In genomic region chr6:107620736-107621135, GRCh38 we compare ENCODE assay signal across 19 cellular contexts.
DNase-seq lines count a peak whose midpoint lies in the region; ATAC-seq, FAIRE-seq and TF ChIP-seq lines count a peak whose summit lies in the region.
"Had no signal": no experiment of that assay in that cellular context is flagged by ENCODE, and none has a peak within 500 bp of the region (broad histone marks: within the 10 kb centered on the region; RNA-seq: fewer than 3 reads in every experiment).

No MANE protein-coding gene starts in this region.

- 82 to 83% methylated on average over 2 of the region's 2 CpGs for WGBS in lower leg skin, 2 donors

- DNase-seq in GM12891 (ENCODE audit: insufficient read length, low spot score) (no peak), NCI-H2029 treated with DMSO at 0.1 percent for 48 hours (lab: John Stamatoyannopoulos, UW) (peak; percentile 94), cardiac fibroblast (ENCODE audit: low read depth in 2 of 2) (peak; percentile 21 to 30), nephron progenitor cell (no peak), lower leg skin (ENCODE audit: low spot score in 2 of 2) (no peak), immature natural killer cell (no peak), SKM-1 treated with dmso at 0.1 percent for 144 hours (lab: John Stamatoyannopoulos, UW; ENCODE audit: unreplicated experiment) (no peak)
- DNase-seq: activated CD4-positive, alpha-beta T cell treated with anti-CD3 and anti-CD28 coated beads, Interleukin-2, amount 10 ng/mL, durations not matched to agents 24 days and 14 days; activated naive CD4-positive, alpha-beta T cell treated with anti-CD3 and anti-CD28 coated beads for 36 hours; Calu3; colonic mucosa; GDM1; NCI-H187 treated with DMSO at 0.1 percent for 48 hours; NCI-H446 treated with DMSO at 0.1 percent for 48 hours; T-cell had no signal

- intact Hi-C loops in lower leg skin (cut with DNase I; ENCODE audit: low total_unique reads): no loop called here

- H3K4me1 Mint-ChIP-seq in nephron progenitor cell (peaks cover 73% of the 10 kb centered on the region), immature natural killer cell (peaks cover 35 to 38% of the 10 kb centered on the region in 2 donors)

- no peak for FAIRE-seq in GM12891 (lab: Jason Lieb, UNC)

- ATAC-seq in GM21526 (IDR thresholded peaks at IDR 0.05; ENCODE audit: low FRiP score, unreplicated experiment): no peak
- ATAC-seq: gastroesophageal sphincter, HCT116, T-cell had no signal

- H3K4me3 ChIP-seq in cardiac fibroblast (replicated peaks in 1 of 2; ENCODE audit: low read depth in 2 of 2, low read length in 2 of 2): no peak overlapping the region
- H3K4me3 ChIP-seq in lower leg skin (ENCODE audit: low read depth, poor library complexity, severe bottlenecking): no peak overlapping the region
- H3K4me3 ChIP-seq: colonic mucosa, gastroesophageal sphincter had no signal

- TF ChIP-seq CTCF in cardiac fibroblast (IDR thresholded peaks at IDR 0.05; ENCODE audit: low read depth, low read length) (no peak), nephron progenitor cell (IDR thresholded peaks at IDR 0.05) (no peak), lower leg skin (IDR thresholded peaks at IDR 0.05) (no peak)

- H3K4me3 Mint-ChIP-seq in nephron progenitor cell: no peak overlapping the region
- H3K4me3 Mint-ChIP-seq in immature natural killer cell: no peak overlapping the region
- H3K4me3 Mint-ChIP-seq: activated CD4-positive, alpha-beta T cell treated with anti-CD3 and anti-CD28 coated beads, Interleukin-2, amount 10 ng/mL, durations not matched to agents 24 days and 14 days; activated naive CD4-positive, alpha-beta T cell treated with anti-CD3 and anti-CD28 coated beads for 36 hours; mesothelial cell of epicardium; T-cell had no signal

- H3K27ac Mint-ChIP-seq in nephron progenitor cell (peak overlapping the region; percentile 65), immature natural killer cell (peak overlapping the region in 2 of 6 donors; percentile 13 to 31)
- H3K27ac Mint-ChIP-seq: activated CD4-positive, alpha-beta T cell treated with anti-CD3 and anti-CD28 coated beads, Interleukin-2, amount 10 ng/mL, durations not matched to agents 24 days and 14 days; activated naive CD4-positive, alpha-beta T cell treated with anti-CD3 and anti-CD28 coated beads for 36 hours; mesothelial cell of epicardium had no signal

- no peaks in the 10 kb centered on the region for H3K9me3 Mint-ChIP-seq in nephron progenitor cell
- no peaks in the 10 kb centered on the region for H3K9me3 Mint-ChIP-seq in immature natural killer cell
- H3K9me3 Mint-ChIP-seq: activated CD4-positive, alpha-beta T cell treated with anti-CD3 and anti-CD28 coated beads, Interleukin-2, amount 10 ng/mL, durations not matched to agents 24 days and 14 days; activated naive CD4-positive, alpha-beta T cell treated with anti-CD3 and anti-CD28 coated beads for 36 hours; mesothelial cell of epicardium; T-cell had no signal

- TF ChIP-seq POLR2A in GM12891 (IDR thresholded peaks at IDR 0.05; ENCODE audit: low read depth, low read length): no peak
- no peak for TF ChIP-seq POLR2A in lower leg skin (IDR thresholded peaks at IDR 0.05)

- H3K27me3 Mint-ChIP-seq in nephron progenitor cell (ENCODE audit: low read depth, poor library complexity): no peaks in the 10 kb centered on the region
- H3K27me3 Mint-ChIP-seq in immature natural killer cell (ENCODE audit: low read depth in 3 of 3): peaks cover 0 to 4% (median 2%) of the 10 kb centered on the region in 3 donors
- H3K27me3 Mint-ChIP-seq: T-cell had no signal

- H3K36me3 Mint-ChIP-seq in nephron progenitor cell (ENCODE audit: low read depth): peaks cover 48% of the 10 kb centered on the region
- H3K36me3 Mint-ChIP-seq in immature natural killer cell: no peaks in the 10 kb centered on the region
- H3K36me3 Mint-ChIP-seq: mesothelial cell of epicardium, T-cell had no signal

TF ChIP-seq in GM12891, 5 proteins besides CTCF, POLR2A, EP300 and RAD21:
- TF ChIP-seq TAF1 (IDR thresholded peaks at IDR 0.05; ENCODE audit: low read depth, low read length) (no peak), POU2F2 (IDR thresholded peaks at IDR 0.05; ENCODE audit: low read depth, low read length) (no peak), SPI1 (IDR thresholded peaks at IDR 0.05; ENCODE audit: low read depth, low read length) (peak; percentile 33; the same call in 1 of the 2 replicates), PAX5 (IDR thresholded peaks at IDR 0.05; ENCODE audit: insufficient read depth, low read length, severe bottlenecking) (no peak), POLR2AphosphoS5 (IDR thresholded peaks at IDR 0.05; ENCODE audit: low read depth, low read length) (no peak)

Comparison
In these comparisons a context has a peak if more than half of its experiments do, and no peak if none do; other contexts are left out.
1. DNase-seq: peak in NCI-H2029 treated with DMSO at 0.1 percent for 48 hours (single experiment) and cardiac fibroblast (2 of 2); none in GM12891 (single experiment), nephron progenitor cell (single experiment), lower leg skin (0 of 2), immature natural killer cell (0 of 3) and SKM-1 treated with dmso at 0.1 percent for 144 hours (single experiment).